Comparison of ENCODE assay signal across 19 cellular contexts in the genomic region with DNA sequence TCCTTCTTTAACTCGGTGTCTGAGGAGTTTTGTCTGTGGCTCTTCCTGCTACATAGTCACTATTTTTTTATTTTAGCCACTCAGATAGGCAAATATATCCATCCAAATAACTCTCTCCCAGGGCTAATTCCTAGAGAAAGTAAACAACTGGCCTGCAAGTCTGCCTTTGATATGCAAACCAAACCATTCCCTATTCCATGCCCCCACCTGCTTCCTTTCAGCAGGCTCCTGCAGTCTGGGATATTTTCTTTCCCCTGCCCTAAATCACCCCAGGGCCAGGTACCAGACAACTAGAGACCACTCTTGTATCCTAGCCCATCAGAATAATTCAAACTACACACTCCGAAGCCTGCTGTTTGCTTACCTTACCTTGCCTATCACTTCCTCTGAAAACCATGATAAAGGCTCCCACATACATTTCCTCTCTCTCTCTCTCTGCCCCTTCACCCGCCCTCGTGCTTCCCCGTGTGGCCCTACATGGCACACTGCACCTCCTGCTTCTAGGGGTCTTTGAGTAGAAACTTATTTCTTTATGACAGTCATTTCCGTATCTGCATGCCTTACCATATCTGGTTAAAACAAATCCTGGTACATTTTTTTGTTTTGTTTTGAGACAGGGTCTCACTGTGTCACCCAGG. TPM values are rescaled to one million over a fixed set of nuclear protein-coding genes. Genes with fewer than 3 reads are reported as not detected.
DNase-seq lines count a peak whose midpoint lies in the region; ATAC-seq and TF ChIP-seq lines count a peak whose summit lies in the region.
"Had no signal": no experiment of that assay in that cellular context is flagged by ENCODE, and none has a peak within 500 bp of the region (broad histone marks: within the 10 kb centered on the region; RNA-seq: fewer than 3 reads in every experiment).

No MANE protein-coding gene starts in this region.

- peak; percentile 35 for DNase-seq in activated CD4-positive, alpha-beta T cell treated with anti-CD3 and anti-CD28 coated beads, Interleukin-2, amount 10 ng/mL, durations not matched to agents 7 days and 5 days
- DNase-seq in activated CD4-positive, alpha-beta T cell treated with anti-CD3 and anti-CD28 coated beads for 1 hour = no peak
- DNase-seq in NCI-H526 (lab: John Stamatoyannopoulos, UW) = peak; percentile 78 to 89
- no peak for DNase-seq in activated naive CD8-positive, alpha-beta T cell treated with anti-CD3 and anti-CD28 coated beads, Interleukin-2, amount 50 U/mL, for 24 hours
- DNase-seq in foreskin fibroblast = no peak
- DNase-seq in MG63 = no peak
- no peak for DNase-seq in NCI-H2107 treated with DMSO at 0.1 percent for 48 hours (lab: John Stamatoyannopoulos, UW; ENCODE audit: unreplicated experiment)
- DNase-seq: GOT3; NCI-H1048; NCI-H146; NCI-H2081; NCI-H524 treated with DMSO at 0.1 percent for 48 hours; NK-92 treated with Interleukin-12 subunit alpha and Interleukin-12 subunit beta, amount 100 ng/mL, for 24 hours; RPMI8226; SIG-M5 had no signal

- CTCF ChIA-PET in activated CD4-positive, alpha-beta T cell treated with anti-CD3 and anti-CD28 coated beads, Interleukin-2, amount 10 ng/mL, durations not matched to agents 7 days and 5 days (lab: Charles Lee) = no interaction called here

- no peaks in the 10 kb centered on the region for H3K9me3 ChIP-seq in MG63
- H3K9me3 ChIP-seq: BLaER1 had no signal

- peaks cover 2% of the 10 kb centered on the region for H3K27me3 Mint-ChIP-seq in activated CD4-positive, alpha-beta T cell treated with anti-CD3 and anti-CD28 coated beads, Interleukin-2, amount 10 ng/mL, durations not matched to agents 7 days and 5 days
- peaks cover 8% of the 10 kb centered on the region for H3K27me3 Mint-ChIP-seq in activated naive CD8-positive, alpha-beta T cell treated with anti-CD3 and anti-CD28 coated beads, Interleukin-2, amount 50 U/mL, for 24 hours
- H3K27me3 Mint-ChIP-seq in stimulated activated memory B cell treated with anti-CD40 and anti-IgM and Interleukin-4, amounts not matched to agents 10 μg/mL and 1 μg/mL and 100 μg/mL, for 72 hours = peaks cover 27% of the 10 kb centered on the region

- peaks cover 12% of the 10 kb centered on the region for H3K9me3 Mint-ChIP-seq in activated CD4-positive, alpha-beta T cell treated with anti-CD3 and anti-CD28 coated beads, Interleukin-2, amount 10 ng/mL, durations not matched to agents 7 days and 5 days
- H3K9me3 Mint-ChIP-seq in activated naive CD8-positive, alpha-beta T cell treated with anti-CD3 and anti-CD28 coated beads, Interleukin-2, amount 50 U/mL, for 24 hours = peaks cover 4% of the 10 kb centered on the region
- peaks cover 18% of the 10 kb centered on the region for H3K9me3 Mint-ChIP-seq in stimulated activated memory B cell treated with anti-CD40 and anti-IgM and Interleukin-4, amounts not matched to agents 10 μg/mL and 1 μg/mL and 100 μg/mL, for 72 hours

- H3K27me3 ChIP-seq in MG63 = no peaks in the 10 kb centered on the region
- H3K27me3 ChIP-seq: BLaER1 had no signal

- ATAC-seq in activated naive CD8-positive, alpha-beta T cell treated with anti-CD3 and anti-CD28 coated beads, Interleukin-2, amount 50 U/mL, for 24 hours = no peak
- no peak for ATAC-seq in stimulated activated memory B cell treated with anti-CD40 and anti-IgM and Interleukin-4, amounts not matched to agents 10 μg/mL and 1 μg/mL and 100 μg/mL, for 72 hours

- no peaks in the 10 kb centered on the region for H3K36me3 ChIP-seq in MG63
- H3K36me3 ChIP-seq: BLaER1 had no signal

- H3K4me3 Mint-ChIP-seq in activated CD4-positive, alpha-beta T cell treated with anti-CD3 and anti-CD28 coated beads, Interleukin-2, amount 10 ng/mL, durations not matched to agents 7 days and 5 days = peak overlapping the region; percentile 16
- H3K4me3 Mint-ChIP-seq in activated naive CD8-positive, alpha-beta T cell treated with anti-CD3 and anti-CD28 coated beads, Interleukin-2, amount 50 U/mL, for 24 hours = no peak overlapping the region
- H3K4me3 Mint-ChIP-seq in stimulated activated memory B cell treated with anti-CD40 and anti-IgM and Interleukin-4, amounts not matched to agents 10 μg/mL and 1 μg/mL and 100 μg/mL, for 72 hours = no peak overlapping the region

- H3K4me3 ChIP-seq in foreskin fibroblast (ENCODE audit: low read depth in 1 of 2, low read length in 2 of 2) (no peak overlapping the region), MG63 (no peak overlapping the region)
- H3K4me3 ChIP-seq: BLaER1 had no signal

- peaks cover 36% of the 10 kb centered on the region for H3K4me1 Mint-ChIP-seq in activated CD4-positive, alpha-beta T cell treated with anti-CD3 and anti-CD28 coated beads, Interleukin-2, amount 10 ng/mL, durations not matched to agents 7 days and 5 days
- H3K4me1 Mint-ChIP-seq in activated naive CD8-positive, alpha-beta T cell treated with anti-CD3 and anti-CD28 coated beads, Interleukin-2, amount 50 U/mL, for 24 hours = peaks cover 13% of the 10 kb centered on the region
- H3K4me1 Mint-ChIP-seq in stimulated activated memory B cell treated with anti-CD40 and anti-IgM and Interleukin-4, amounts not matched to agents 10 μg/mL and 1 μg/mL and 100 μg/mL, for 72 hours = peaks cover 35% of the 10 kb centered on the region

- H3K36me3 Mint-ChIP-seq in activated CD4-positive, alpha-beta T cell treated with anti-CD3 and anti-CD28 coated beads, Interleukin-2, amount 10 ng/mL, durations not matched to agents 7 days and 5 days (ENCODE audit: low read depth) = peaks cover 7% of the 10 kb centered on the region
- no peaks in the 10 kb centered on the region for H3K36me3 Mint-ChIP-seq in activated naive CD8-positive, alpha-beta T cell treated with anti-CD3 and anti-CD28 coated beads, Interleukin-2, amount 50 U/mL, for 24 hours (ENCODE audit: low read depth)
- H3K36me3 Mint-ChIP-seq in stimulated activated memory B cell treated with anti-CD40 and anti-IgM and Interleukin-4, amounts not matched to agents 10 μg/mL and 1 μg/mL and 100 μg/mL, for 72 hours = no peaks in the 10 kb centered on the region

- POLR2A ChIA-PET in activated CD4-positive, alpha-beta T cell treated with anti-CD3 and anti-CD28 coated beads, Interleukin-2, amount 10 ng/mL, durations not matched to agents 7 days and 5 days (lab: Charles Lee) = no interaction called here

- no peak for TF ChIP-seq CTCF in foreskin fibroblast (IDR thresholded peaks at IDR 0.05; ENCODE audit: low read depth, low read length)

- H3K27ac Mint-ChIP-seq in activated CD4-positive, alpha-beta T cell treated with anti-CD3 and anti-CD28 coated beads, Interleukin-2, amount 10 ng/mL, durations not matched to agents 7 days and 5 days = peak overlapping the region; percentile 79
- peak overlapping the region; percentile 31 for H3K27ac Mint-ChIP-seq in activated naive CD8-positive, alpha-beta T cell treated with anti-CD3 and anti-CD28 coated beads, Interleukin-2, amount 50 U/mL, for 24 hours
- H3K27ac Mint-ChIP-seq in stimulated activated memory B cell treated with anti-CD40 and anti-IgM and Interleukin-4, amounts not matched to agents 10 μg/mL and 1 μg/mL and 100 μg/mL, for 72 hours = peak overlapping the region; percentile 46

RNA-seq across cellular contexts. Expression of a gene that starts 8.3 kb away (rescaled TPM):
- total RNA-seq in activated CD4-positive, alpha-beta T cell treated with anti-CD3 and anti-CD28 coated beads, Interleukin-2, amount 10 ng/mL, durations not matched to agents 7 days and 5 days = not detected
- total RNA-seq in MG63 (2014; rRNA removed; shearing (Covaris generic); ENCODE audit: low replicate concordance) = not detected in 2 replicates
- total RNA-seq: A172, M059J had no signal

RNA-seq across cellular contexts. Expression of a gene that starts 13.1 kb away (rescaled TPM):
- total RNA-seq in activated CD4-positive, alpha-beta T cell treated with anti-CD3 and anti-CD28 coated beads, Interleukin-2, amount 10 ng/mL, durations not matched to agents 7 days and 5 days = under 1 TPM; 0.52 to 0.57 TPM
- total RNA-seq in MG63 (2014; rRNA removed; shearing (Covaris generic); ENCODE audit: low replicate concordance) = 0.52 TPM in 1 of 2 replicates, not detected in the other

RNA-seq across cellular contexts. Expression of a gene that starts 27.7 kb away (rescaled TPM):
- total RNA-seq in activated CD4-positive, alpha-beta T cell treated with anti-CD3 and anti-CD28 coated beads, Interleukin-2, amount 10 ng/mL, durations not matched to agents 7 days and 5 days = not detected
- not detected in 2 replicates for total RNA-seq in MG63 (2014; rRNA removed; shearing (Covaris generic); ENCODE audit: low replicate concordance)
- total RNA-seq: A172, M059J had no signal

RNA-seq across cellular contexts. Expression of a gene that starts 33.1 kb away (rescaled TPM):
- under 1 TPM in 1 of 2 experiments, not detected in 1; 0.15 TPM for total RNA-seq in activated CD4-positive, alpha-beta T cell treated with anti-CD3 and anti-CD28 coated beads, Interleukin-2, amount 10 ng/mL, durations not matched to agents 7 days and 5 days
- total RNA-seq in MG63 (2014; rRNA removed; shearing (Covaris generic); ENCODE audit: low replicate concordance) = not detected in 2 replicates
- total RNA-seq: A172, M059J had no signal

Comparison
In these comparisons a context has a peak if more than half of its experiments do, and no peak if none do; other contexts are left out.
1. DNase-seq: peak in activated CD4-positive, alpha-beta T cell treated with anti-CD3 and anti-CD28 coated beads, Interleukin-2, amount 10 ng/mL, durations not matched to agents 7 days and 5 days (single experiment) and NCI-H526 (2 of 2); none in activated CD4-positive, alpha-beta T cell treated with anti-CD3 and anti-CD28 coated beads for 1 hour (single experiment), activated naive CD8-positive, alpha-beta T cell treated with anti-CD3 and anti-CD28 coated beads, Interleukin-2, amount 50 U/mL, for 24 hours (single experiment), foreskin fibroblast (0 of 2), MG63 (single experiment) and NCI-H2107 treated with DMSO at 0.1 percent for 48 hours (single experiment).
2. Peak in every context shown above with its lines, with median percentiles within 50 percentile points of each other: H3K27ac Mint-ChIP-seq.